8 cellular contexts compared by ENCODE assay signal in the genomic region with DNA sequence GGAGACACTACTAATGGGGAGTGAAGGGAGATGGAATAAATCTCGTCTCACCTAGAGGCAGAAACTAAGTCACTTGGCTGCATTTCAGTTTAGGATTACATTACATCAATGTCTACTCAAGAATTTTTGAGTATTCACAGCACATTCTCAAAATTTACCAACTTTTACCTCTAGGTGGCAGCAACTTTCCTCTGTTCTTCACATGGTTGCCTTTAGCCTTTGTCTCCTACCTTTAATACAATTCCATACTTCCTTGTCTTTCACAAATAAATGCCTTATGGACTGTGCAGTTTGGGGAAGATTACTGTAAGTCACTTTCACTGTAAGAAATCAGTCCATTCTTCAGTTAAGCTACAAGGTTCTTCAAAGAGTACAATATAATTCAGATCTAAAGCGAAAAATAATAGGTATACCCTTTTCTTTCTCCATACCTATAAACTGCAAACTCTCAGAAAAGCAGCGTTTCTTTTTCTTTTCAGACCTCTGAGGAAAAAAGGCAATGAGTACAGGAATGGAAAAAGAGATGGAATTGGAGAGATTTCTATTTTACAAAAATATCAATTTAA.
DNase-seq lines count a peak whose midpoint lies in the region; ATAC-seq and TF ChIP-seq lines count a peak whose summit lies in the region.

No MANE protein-coding gene starts in this region.

- H3K4me1 ChIP-seq in lower lobe of right lung: no peaks in the 10 kb centered on the region

- H3K27ac ChIP-seq in lower lobe of right lung: no peak overlapping the region

- no peaks in the 10 kb centered on the region for H3K27me3 ChIP-seq in lower lobe of right lung (ENCODE audit: low read depth)

- DNase-seq in DMS 273 (lab: John Stamatoyannopoulos, UW; ENCODE audit: unreplicated experiment): peak; percentile 81
- no peak for DNase-seq in DMS 273 treated with DMSO at 0.1 percent for 48 hours (lab: John Stamatoyannopoulos, UW)
- DNase-seq in Jurkat, Clone E6-1 (ENCODE audit: low read depth, low spot score): peak; percentile 58
- DNase-seq in OCI-M2 (lab: John Stamatoyannopoulos, UW; ENCODE audit: unreplicated experiment): peak; percentile 22
- DNase-seq in choroid plexus epithelial cell (ENCODE audit: low read depth): peak; percentile 86
- DNase-seq in lower lobe of right lung: no peak
- no peak for DNase-seq in hepatic stellate cell (ENCODE audit: low spot score)

- H3K36me3 ChIP-seq in lower lobe of right lung: no peaks in the 10 kb centered on the region

- TF ChIP-seq CTCF in choroid plexus epithelial cell (conservative IDR thresholded peaks at IDR 0.05; ENCODE audit: low read depth, low read length) (peak; percentile 66), lower lobe of right lung (IDR thresholded peaks at IDR 0.05) (peak; percentile 68)

- ATAC-seq in GM21390 (IDR thresholded peaks at IDR 0.05; ENCODE audit: unreplicated experiment) (peak; percentile 79), lower lobe of right lung (peak; percentile 54 to 70)

- H3K4me3 ChIP-seq in Jurkat, Clone E6-1 (ENCODE audit: low read length): no peak overlapping the region
- H3K4me3 ChIP-seq in choroid plexus epithelial cell (ENCODE audit: low read depth, low read length): no peak overlapping the region
- no peak overlapping the region for H3K4me3 ChIP-seq in lower lobe of right lung

- no peaks in the 10 kb centered on the region for H3K9me3 ChIP-seq in lower lobe of right lung

- intact Hi-C loops in lower lobe of right lung (cut with DNase I): no loop called here

Comparison
In these comparisons a context has a peak if more than half of its experiments do, and no peak if none do; other contexts are left out.
1. DNase-seq: peak in DMS 273 (single experiment), Jurkat, Clone E6-1 (single experiment), OCI-M2 (single experiment) and choroid plexus epithelial cell (single experiment); none in DMS 273 treated with DMSO at 0.1 percent for 48 hours (single experiment), lower lobe of right lung (single experiment) and hepatic stellate cell (single experiment).